In the genomic region with DNA sequence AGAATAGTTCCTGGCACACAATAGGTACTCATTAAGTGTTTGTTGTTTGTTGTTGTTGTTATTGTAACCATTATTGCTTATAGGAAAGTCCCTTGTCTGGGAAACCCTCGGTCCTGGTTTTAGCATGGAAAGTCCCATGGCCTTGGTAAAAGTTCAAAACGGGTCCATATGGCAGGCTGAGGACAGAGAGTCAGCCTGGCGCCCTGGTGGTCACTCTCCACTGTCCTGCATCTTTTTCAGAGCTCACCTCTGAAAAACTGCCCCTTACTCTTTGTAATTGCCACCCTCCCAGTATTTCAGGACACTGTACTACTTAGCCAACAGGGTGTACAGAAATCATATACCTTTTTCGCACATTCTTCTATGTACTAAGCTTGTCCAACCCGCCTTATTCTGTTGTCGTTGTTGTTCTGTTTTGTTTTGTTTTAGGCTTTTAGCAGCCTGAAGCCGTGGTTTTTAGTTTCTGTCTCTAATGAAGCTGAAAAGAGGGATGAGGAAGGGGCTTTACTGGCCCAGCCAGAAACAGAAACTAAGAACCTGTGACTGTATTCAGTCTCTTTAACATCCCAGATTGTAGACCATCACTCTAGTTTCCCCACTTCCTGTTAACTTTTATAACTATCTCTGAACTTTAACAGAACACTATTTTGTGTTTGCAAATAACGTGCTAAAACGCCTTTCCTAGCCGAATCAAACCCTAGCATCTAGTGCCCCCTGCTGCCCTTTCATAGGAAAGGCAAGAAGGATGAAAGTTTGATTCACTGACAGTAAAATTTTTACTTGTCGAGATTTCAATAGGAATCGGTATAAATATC, we compare ENCODE assay signal across 9 cellular contexts. TPM values are rescaled to one million over a fixed set of nuclear protein-coding genes. Genes with fewer than 3 reads are reported as not detected.
DNase-seq lines count a peak whose midpoint lies in the region; ATAC-seq and TF ChIP-seq lines count a peak whose summit lies in the region.
"Had no signal": no experiment of that assay in that cellular context is flagged by ENCODE, and none has a peak within 500 bp of the region (broad histone marks: within the 10 kb centered on the region; RNA-seq: fewer than 3 reads in every experiment).

No MANE protein-coding gene starts in this region.

- CTCF ChIA-PET in activated CD8-positive, alpha-beta T cell treated with anti-CD3 and anti-CD28 coated beads for 36 hours (lab: Charles Lee) = interaction anchor here (0.5 to 4.3 kb wide), 26 partner anchors 10 to 700 kb away, joined by 3 to 98 read pairs (median 4); a partner anchor contains a TSS

- POLR2A ChIA-PET in activated CD8-positive, alpha-beta T cell treated with anti-CD3 and anti-CD28 coated beads for 36 hours (lab: Charles Lee) = interaction anchor here (1.4 kb wide), 1 partner anchor 11 kb away, joined by 3 read pairs; no protein-coding TSS in a partner anchor

- no peak overlapping the region for H3K27ac Mint-ChIP-seq in activated CD8-positive, alpha-beta T cell treated with anti-CD3 and anti-CD28 coated beads for 36 hours
- H3K27ac Mint-ChIP-seq: IgD-negative memory B cell had no signal

- no peak overlapping the region for H3K4me3 Mint-ChIP-seq in activated CD8-positive, alpha-beta T cell treated with anti-CD3 and anti-CD28 coated beads for 36 hours

- peak; percentile 87 for TF ChIP-seq CTCF in activated CD8-positive, alpha-beta T cell treated with anti-CD3 and anti-CD28 coated beads for 36 hours (IDR thresholded peaks at IDR 0.05)

- DNase-seq in AG20443 (ENCODE audit: low spot score) (peak; percentile 63), NCI-H774 (lab: John Stamatoyannopoulos, UW) (peak; percentile 28), epidermal melanocyte (ENCODE audit: insufficient read length, low spot score) (peak; percentile 67), mucosa of gallbladder (ENCODE audit: low spot score) (peak; percentile 44)
- peak; percentile 66 for DNase-seq in activated CD8-positive, alpha-beta T cell treated with anti-CD3 and anti-CD28 coated beads for 36 hours
- peak; percentile 48 for DNase-seq in stimulated activated naive CD8-positive, alpha-beta T cell treated with anti-CD3 and anti-CD28 coated beads, Interleukin-15, Interleukin-2, amounts not matched to agents 100 U/mL and 50 U/mL, for 24 hours

- intact Hi-C loops in activated CD8-positive, alpha-beta T cell treated with anti-CD3 and anti-CD28 coated beads for 36 hours (cut with micrococcal nuclease) = loop anchor here (2.0 to 10.0 kb wide), 2 partner anchors 247 to 379 kb away; a partner anchor contains a TSS

- no peaks in the 10 kb centered on the region for H3K9me3 Mint-ChIP-seq in activated CD8-positive, alpha-beta T cell treated with anti-CD3 and anti-CD28 coated beads for 36 hours
- H3K9me3 Mint-ChIP-seq: IgD-negative memory B cell had no signal

- no peaks in the 10 kb centered on the region for H3K36me3 Mint-ChIP-seq in activated CD8-positive, alpha-beta T cell treated with anti-CD3 and anti-CD28 coated beads for 36 hours (ENCODE audit: low read depth)
- H3K36me3 Mint-ChIP-seq: IgD-negative memory B cell had no signal

- ATAC-seq in GM18909 (IDR thresholded peaks at IDR 0.05; ENCODE audit: poor library complexity, unreplicated experiment) (peak; percentile 35), HG03460 (IDR thresholded peaks at IDR 0.05; ENCODE audit: unreplicated experiment) (peak; percentile 45)
- peak; percentile 67 for ATAC-seq in activated CD8-positive, alpha-beta T cell treated with anti-CD3 and anti-CD28 coated beads for 36 hours
- peak; percentile 38 for ATAC-seq in stimulated activated naive CD8-positive, alpha-beta T cell treated with anti-CD3 and anti-CD28 coated beads, Interleukin-15, Interleukin-2, amounts not matched to agents 100 U/mL and 50 U/mL, for 24 hours

- no peaks in the 10 kb centered on the region for H3K4me1 Mint-ChIP-seq in activated CD8-positive, alpha-beta T cell treated with anti-CD3 and anti-CD28 coated beads for 36 hours (ENCODE audit: low read depth)

- H3K27me3 Mint-ChIP-seq in activated CD8-positive, alpha-beta T cell treated with anti-CD3 and anti-CD28 coated beads for 36 hours = no peaks in the 10 kb centered on the region
- H3K27me3 Mint-ChIP-seq: IgD-negative memory B cell had no signal

RNA-seq across cellular contexts. Expression of a gene that starts 7.6 kb away (rescaled TPM):
- total RNA-seq in activated CD8-positive, alpha-beta T cell treated with anti-CD3 and anti-CD28 coated beads for 36 hours = 10 to 100 TPM; 13.4 to 15.1 TPM
- 35.2 TPM for total RNA-seq in mucosa of gallbladder

Comparison
In these comparisons a context has a peak if more than half of its experiments do, and no peak if none do; other contexts are left out.
1. Peak in every context shown above with its lines: DNase-seq and ATAC-seq.